In genomic region chr6:138308728-138309110, GRCh38 we compare ENCODE assay signal across 23 cellular contexts.
"Had no signal": no experiment of that assay in that cellular context is flagged by ENCODE, and none has a peak within 500 bp of the region (broad histone marks: within the 10 kb centered on the region; RNA-seq: fewer than 3 reads in every experiment).

No MANE protein-coding gene starts in this region.

- H3K27me3 ChIP-seq: brain microvascular endothelial cell, SJCRH30 had no signal

- H3K36me3 ChIP-seq: brain microvascular endothelial cell, SJCRH30 had no signal

- H3K4me3 ChIP-seq: SJCRH30, SK-N-MC had no signal

- H3K27ac ChIP-seq: brain microvascular endothelial cell, SJCRH30, SK-N-MC had no signal

- H3K9me3 ChIP-seq: SJCRH30 had no signal

- DNase-seq: activated CD4-positive, alpha-beta T cell treated with anti-CD3 and anti-CD28 coated beads, Interleukin-2, amount 50 U/mL, for 4 hours; activated CD8-positive, alpha-beta T cell treated with anti-CD3 and anti-CD28 coated beads for 36 hours; activated effector memory CD4-positive, alpha-beta T cell treated with anti-CD3 and anti-CD28 coated beads, Interleukin-2, amount 50 U/mL, for 16 hours; activated naive CD4-positive, alpha-beta T cell; activated naive CD4-positive, alpha-beta T cell treated with anti-CD3 and anti-CD28 coated beads, Interleukin-2, amount 50 U/mL, for 16 hours; activated naive CD8-positive, alpha-beta T cell treated with anti-CD3 and anti-CD28 coated beads for 36 hours; activated T-cell treated with anti-CD3 and anti-CD28 coated beads, Interleukin-2, amount 50 U/mL, for 1 hour; activated T-cell treated with anti-CD3 and anti-CD28 coated beads, Interleukin-2, amount 50 U/mL, for 72 hours; amniotic stem cell; central memory CD4-positive, alpha-beta T cell; NCI-H1105; NCI-H1417 treated with DMSO at 0.1 percent for 48 hours; NCI-H187 treated with DMSO at 0.1 percent for 48 hours; NCI-H226; NCI-H446 treated with DMSO at 0.1 percent for 48 hours; NCI-H524; SHP77; SJCRH30; T1000 had no signal

- ATAC-seq: activated CD8-positive, alpha-beta T cell treated with anti-CD3 and anti-CD28 coated beads for 36 hours; activated T-cell treated with anti-CD3 and anti-CD28 coated beads, Interleukin-2, amount 50 U/mL, for 72 hours; activated T-helper 17 cell treated with anti-CD3 and anti-CD28 coated beads, Interleukin-2, amount 50 U/mL, for 72 hours; Panc1 had no signal

- H3K4me1 ChIP-seq: SJCRH30 had no signal
